11 cellular contexts compared by ENCODE assay signal in genomic region chr3:128080323-128080898, GRCh38. TPM values are rescaled to one million over a fixed set of nuclear protein-coding genes. Genes with fewer than 3 reads are reported as not detected.
DNase-seq lines count a peak whose midpoint lies in the region; ATAC-seq lines count a peak whose summit lies in the region.
"Had no signal": no experiment of that assay in that cellular context is flagged by ENCODE, and none has a peak within 500 bp of the region (broad histone marks: within the 10 kb centered on the region; RNA-seq: fewer than 3 reads in every experiment).

No MANE protein-coding gene starts in this region.

- no peak for DNase-seq in activated T-cell treated with anti-CD3 and anti-CD28 coated beads, Interleukin-2, amount 50 U/mL, for 72 hours
- no peak for DNase-seq in activated T-cell treated with anti-CD3 and anti-CD28 coated beads, Interleukin-2, amount 50 U/mL, for 48 hours
- peak; percentile 69 to 71 for DNase-seq in SJSA1 (ENCODE audit: low read depth in 1 of 2, low spot score in 2 of 2)
- peak; percentile 73 for DNase-seq in fibroblast of gingiva (ENCODE audit: low read depth)
- peak; percentile 66 for DNase-seq in smooth muscle cell of the brain vasculature (ENCODE audit: low read depth, low spot score)
- no peak for DNase-seq in immature natural killer cell
- no peak for DNase-seq in effector memory CD4-positive, alpha-beta T cell
- no peak for DNase-seq in posterior cingulate gyrus
- DNase-seq: BE2C; NK-92 treated with Interleukin-12 subunit alpha and Interleukin-12 subunit beta, amount 100 ng/mL, for 24 hours; small intestine had no signal

- H3K4me3 ChIP-seq in SJSA1 = no peak overlapping the region
- no peak overlapping the region for H3K4me3 ChIP-seq in effector memory CD4-positive, alpha-beta T cell (ENCODE audit: insufficient read depth, low read depth, low read length, poor library complexity, severe bottlenecking)

- ATAC-seq in activated T-cell treated with anti-CD3 and anti-CD28 coated beads, Interleukin-2, amount 50 U/mL, for 72 hours (replicated peaks in 1 of 2) = no peak

- intact Hi-C loops in posterior cingulate gyrus (cut with DNase I) = no loop called here

- H3K4me1 Mint-ChIP-seq in activated T-cell treated with anti-CD3 and anti-CD28 coated beads, Interleukin-2, amount 50 U/mL, for 72 hours (ENCODE audit: low read depth) = peaks cover 5% of the 10 kb centered on the region
- peaks cover 3 to 12% of the 10 kb centered on the region in 2 donors for H3K4me1 Mint-ChIP-seq in immature natural killer cell

- no peaks in the 10 kb centered on the region for H3K27me3 Mint-ChIP-seq in activated T-cell treated with anti-CD3 and anti-CD28 coated beads, Interleukin-2, amount 50 U/mL, for 72 hours (ENCODE audit: low read depth)
- peaks cover 4 to 16% (median 13%) of the 10 kb centered on the region in 3 donors for H3K27me3 Mint-ChIP-seq in immature natural killer cell (ENCODE audit: low read depth in 3 of 3)

- H3K27ac Mint-ChIP-seq in activated T-cell treated with anti-CD3 and anti-CD28 coated beads, Interleukin-2, amount 50 U/mL, for 72 hours = peak overlapping the region; percentile 74
- H3K27ac Mint-ChIP-seq in immature natural killer cell = no peak overlapping the region

- H3K27ac ChIP-seq in SJSA1 = peak overlapping the region; percentile 46
- H3K27ac ChIP-seq in effector memory CD4-positive, alpha-beta T cell (ENCODE audit: insufficient read depth, low read length, poor library complexity, severe bottlenecking) = no peak overlapping the region

- no peak overlapping the region for H3K4me3 Mint-ChIP-seq in activated T-cell treated with anti-CD3 and anti-CD28 coated beads, Interleukin-2, amount 50 U/mL, for 72 hours
- no peak overlapping the region for H3K4me3 Mint-ChIP-seq in immature natural killer cell

- H3K27me3 ChIP-seq in SJSA1 (replicated peaks) = no peaks in the 10 kb centered on the region
- peaks cover 5% of the 10 kb centered on the region for H3K27me3 ChIP-seq in effector memory CD4-positive, alpha-beta T cell (replicated peaks; ENCODE audit: control insufficient read depth, insufficient read depth, low read length, poor library complexity, severe bottlenecking)
- H3K27me3 ChIP-seq: BE2C had no signal

- no peaks in the 10 kb centered on the region for H3K9me3 ChIP-seq in SJSA1 (replicated peaks)
- no peaks in the 10 kb centered on the region for H3K9me3 ChIP-seq in effector memory CD4-positive, alpha-beta T cell (ENCODE audit: control insufficient read depth, low read length)
- H3K9me3 ChIP-seq: BE2C had no signal

- peaks cover 22% of the 10 kb centered on the region for H3K4me1 ChIP-seq in SJSA1 (replicated peaks)
- H3K4me1 ChIP-seq in effector memory CD4-positive, alpha-beta T cell (ENCODE audit: control insufficient read depth, insufficient read depth, low read length, poor library complexity, severe bottlenecking) = peaks cover 12% of the 10 kb centered on the region

- peaks cover 1 to 4% of the 10 kb centered on the region in 2 donors for H3K36me3 Mint-ChIP-seq in activated T-cell treated with anti-CD3 and anti-CD28 coated beads, Interleukin-2, amount 50 U/mL, for 72 hours (ENCODE audit: insufficient read depth in 2 of 2)
- peaks cover 23 to 48% (median 30%) of the 10 kb centered on the region in 3 donors for H3K36me3 Mint-ChIP-seq in immature natural killer cell

- no peaks in the 10 kb centered on the region for H3K9me3 Mint-ChIP-seq in activated T-cell treated with anti-CD3 and anti-CD28 coated beads, Interleukin-2, amount 50 U/mL, for 72 hours
- no peaks in the 10 kb centered on the region for H3K9me3 Mint-ChIP-seq in immature natural killer cell

- H3K36me3 ChIP-seq in SJSA1 = peaks cover 60% of the 10 kb centered on the region
- peaks cover 60% of the 10 kb centered on the region for H3K36me3 ChIP-seq in effector memory CD4-positive, alpha-beta T cell (ENCODE audit: control insufficient read depth, insufficient read depth, low read length)

RNA-seq across cellular contexts. Expression of gene SEC61A1, which starts 28.2 kb away (rescaled TPM):
- 100 to 1,000 TPM; 152 to 188 TPM for total RNA-seq in activated T-cell treated with anti-CD3 and anti-CD28 coated beads, Interleukin-2, amount 50 U/mL, for 72 hours
- 207 and 285 TPM in 2 replicates for total RNA-seq in SJSA1 (2014; rRNA removed; shearing (Covaris generic))
- polyA plus RNA-seq in immature natural killer cell = 100 to 1,000 TPM; 107 to 195 (median 172) TPM

RNA-seq across cellular contexts. Expression of gene RUVBL1, which starts 43.2 kb away (rescaled TPM):
- 10 to 100 TPM; 39.7 to 50.4 TPM for total RNA-seq in activated T-cell treated with anti-CD3 and anti-CD28 coated beads, Interleukin-2, amount 50 U/mL, for 72 hours
- total RNA-seq in SJSA1 (2014; rRNA removed; shearing (Covaris generic)) = 83.8 and 101 TPM in 2 replicates
- polyA plus RNA-seq in immature natural killer cell = 10 to 100 TPM; 34.8 to 45.3 (median 44.3) TPM

Comparison
In these comparisons a context has a peak if more than half of its experiments do, and no peak if none do; other contexts are left out.
1. DNase-seq: peak in SJSA1 (2 of 2), fibroblast of gingiva (single experiment) and smooth muscle cell of the brain vasculature (single experiment); none in activated T-cell treated with anti-CD3 and anti-CD28 coated beads, Interleukin-2, amount 50 U/mL, for 72 hours (0 of 2), activated T-cell treated with anti-CD3 and anti-CD28 coated beads, Interleukin-2, amount 50 U/mL, for 48 hours (0 of 2), immature natural killer cell (0 of 3), effector memory CD4-positive, alpha-beta T cell (0 of 3) and posterior cingulate gyrus (0 of 10).